8 cellular contexts compared by ENCODE assay signal in the genomic region with DNA sequence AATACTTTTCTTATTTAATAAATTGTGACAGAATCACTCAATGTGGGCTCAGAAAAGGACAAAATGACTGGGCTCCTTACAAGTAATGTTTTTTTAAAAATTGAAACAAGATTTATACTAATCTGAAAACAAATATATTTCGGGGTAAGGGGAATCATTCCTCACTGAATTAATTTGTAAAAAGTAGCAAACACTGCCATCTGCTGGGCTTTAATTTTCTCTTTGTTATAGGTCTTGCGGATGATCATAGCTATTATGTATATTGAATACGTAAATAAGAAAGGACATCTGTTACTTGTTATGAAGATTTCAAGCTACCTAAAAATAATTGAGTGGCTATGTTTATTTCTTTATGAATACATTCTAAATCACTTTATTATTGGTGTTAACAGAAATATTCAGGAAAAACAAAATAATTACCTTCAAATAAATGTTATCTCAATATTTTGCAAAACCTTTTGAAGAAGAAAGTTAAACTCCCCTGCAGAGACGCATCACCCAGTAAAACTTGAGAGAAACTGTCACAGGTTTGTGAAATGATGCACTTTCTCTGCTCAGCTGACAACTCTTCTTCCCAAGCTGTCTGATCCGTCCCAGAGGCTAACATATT. TPM values are rescaled to one million over a fixed set of nuclear protein-coding genes. Genes with fewer than 3 reads are reported as not detected.
DNase-seq lines count a peak whose midpoint lies in the region; ATAC-seq, FAIRE-seq and TF ChIP-seq lines count a peak whose summit lies in the region.

No MANE protein-coding gene starts in this region.

- peak overlapping the region; percentile 31 for H3K4me3 ChIP-seq in skeletal muscle cell (ENCODE audit: low read depth, low read length)

- TF ChIP-seq POLR2A in GM12892 (IDR thresholded peaks at IDR 0.05; ENCODE audit: low read depth, low read length) = no peak

- ATAC-seq in left cardiac atrium (peak; percentile 65 to 78), HG02938 (IDR thresholded peaks at IDR 0.05; ENCODE audit: unreplicated experiment) (no peak), HG02588 (IDR thresholded peaks at IDR 0.05; ENCODE audit: unreplicated experiment) (no peak)

- intact Hi-C loops in left cardiac atrium (cut with DNase I) = loop anchor here in 1 of 2 donors (5.0 kb wide), 4 partner anchors 502 to 1207 kb away; no protein-coding TSS in a partner anchor

- peak; percentile 71 for FAIRE-seq in GM12892 (lab: Jason Lieb, UNC)

- peak; percentile 42 for DNase-seq in AG08395 (ENCODE audit: low spot score)
- no peak for DNase-seq in GM12892 (ENCODE audit: insufficient read length)
- peak; percentile 73 for DNase-seq in NCI-H2171 treated with DMSO at 0.1 percent for 48 hours (lab: John Stamatoyannopoulos, UW)
- peak; percentile 70 for DNase-seq in amniotic epithelial cell (ENCODE audit: low read depth)
- no peak for DNase-seq in left cardiac atrium
- no peak for DNase-seq in skeletal muscle cell (ENCODE audit: low read depth)

RNA-seq across cellular contexts. Expression of a gene that starts 17.8 kb away (rescaled TPM):
- polyA plus RNA-seq in GM12892 (2012; ENCODE audit: missing spikeins) = 0.19 TPM
- 1 to 10 TPM; 1.7 to 2.0 TPM for total RNA-seq in left cardiac atrium

Comparison
In these comparisons a context has a peak if more than half of its experiments do, and no peak if none do; other contexts are left out.
1. DNase-seq: peak in AG08395 (single experiment), NCI-H2171 treated with DMSO at 0.1 percent for 48 hours (single experiment) and amniotic epithelial cell (single experiment); none in GM12892 (single experiment), left cardiac atrium (single experiment) and skeletal muscle cell (single experiment).
2. ATAC-seq: peak in left cardiac atrium (2 of 2); none in HG02938 (single experiment) and HG02588 (single experiment).